9 cellular contexts compared by ENCODE assay signal in the genomic region with DNA sequence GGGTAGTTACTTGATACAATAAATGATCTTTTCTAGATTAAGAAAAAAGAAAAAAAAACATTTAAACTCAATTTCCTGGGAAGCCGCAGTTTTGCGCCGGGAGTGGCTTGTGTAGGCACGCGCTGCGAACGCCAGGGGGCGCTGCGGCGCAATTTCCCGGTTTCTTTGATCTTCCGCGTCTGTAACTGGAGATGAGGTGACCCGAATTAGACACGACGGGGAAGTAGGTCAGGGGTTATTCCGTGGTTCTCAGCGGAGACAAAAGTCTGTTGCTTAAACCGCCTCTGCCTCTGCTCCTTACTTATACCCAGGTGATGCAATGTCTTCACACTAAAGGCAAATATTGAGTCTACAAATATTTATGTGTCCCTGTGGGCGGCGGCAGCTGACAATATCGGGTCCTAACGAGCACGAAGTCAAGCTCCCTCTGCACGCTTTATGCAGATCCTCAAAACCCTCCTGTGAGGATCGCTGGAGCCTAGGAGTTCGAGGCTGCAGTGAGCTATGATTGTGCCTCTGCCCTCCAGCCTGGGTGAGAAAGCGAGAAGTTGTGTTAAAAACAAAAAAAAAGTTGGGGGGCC. TPM values are rescaled to one million over a fixed set of nuclear protein-coding genes. Genes with fewer than 3 reads are reported as not detected.
DNase-seq lines count a peak whose midpoint lies in the region; ATAC-seq and FAIRE-seq lines count a peak whose summit lies in the region.
"Had no signal": no experiment of that assay in that cellular context is flagged by ENCODE, and none has a peak within 500 bp of the region (broad histone marks: within the 10 kb centered on the region; RNA-seq: fewer than 3 reads in every experiment).

No MANE protein-coding gene starts in this region.

- peaks cover 2% of the 10 kb centered on the region for H3K27me3 Mint-ChIP-seq in activated CD8-positive, alpha-beta memory T cell treated with anti-CD3 and anti-CD28 coated beads, Interleukin-2, amount 10 ng/mL, durations not matched to agents 7 days and 5 days
- H3K27me3 Mint-ChIP-seq in effector memory CD8-positive, alpha-beta T cell: no peaks in the 10 kb centered on the region

- peaks cover 12% of the 10 kb centered on the region for H3K4me1 Mint-ChIP-seq in activated CD8-positive, alpha-beta memory T cell treated with anti-CD3 and anti-CD28 coated beads, Interleukin-2, amount 10 ng/mL, durations not matched to agents 7 days and 5 days
- H3K4me1 Mint-ChIP-seq in effector memory CD8-positive, alpha-beta T cell (ENCODE audit: low read depth in 2 of 2): peaks cover 9 to 11% of the 10 kb centered on the region in 2 donors

- peak overlapping the region; percentile 62 for H3K27ac Mint-ChIP-seq in activated CD8-positive, alpha-beta memory T cell treated with anti-CD3 and anti-CD28 coated beads, Interleukin-2, amount 10 ng/mL, durations not matched to agents 7 days and 5 days
- H3K27ac Mint-ChIP-seq in effector memory CD8-positive, alpha-beta T cell: peak overlapping the region; percentile 68 to 96

- H3K36me3 Mint-ChIP-seq in activated CD8-positive, alpha-beta memory T cell treated with anti-CD3 and anti-CD28 coated beads, Interleukin-2, amount 10 ng/mL, durations not matched to agents 7 days and 5 days: peaks cover 2% of the 10 kb centered on the region
- peaks cover 8% of the 10 kb centered on the region for H3K36me3 Mint-ChIP-seq in effector memory CD8-positive, alpha-beta T cell (ENCODE audit: insufficient read depth)

- peak; percentile 93 for ATAC-seq in activated CD8-positive, alpha-beta memory T cell treated with anti-CD3 and anti-CD28 coated beads, Interleukin-2, amount 10 ng/mL, durations not matched to agents 7 days and 5 days
- peak; percentile 99 for ATAC-seq in effector memory CD8-positive, alpha-beta T cell (replicated peaks)
- no peak for ATAC-seq in GM18868 (IDR thresholded peaks at IDR 0.05; ENCODE audit: unreplicated experiment)

- no peak for FAIRE-seq in HTR-8/SVneo (lab: Jason Lieb, UNC)

- peak overlapping the region; percentile 63 for H3K4me3 Mint-ChIP-seq in activated CD8-positive, alpha-beta memory T cell treated with anti-CD3 and anti-CD28 coated beads, Interleukin-2, amount 10 ng/mL, durations not matched to agents 7 days and 5 days
- peak overlapping the region; percentile 74 to 85 for H3K4me3 Mint-ChIP-seq in effector memory CD8-positive, alpha-beta T cell

- H3K9me3 Mint-ChIP-seq in activated CD8-positive, alpha-beta memory T cell treated with anti-CD3 and anti-CD28 coated beads, Interleukin-2, amount 10 ng/mL, durations not matched to agents 7 days and 5 days (ENCODE audit: low read depth): no peaks in the 10 kb centered on the region
- no peaks in the 10 kb centered on the region for H3K9me3 Mint-ChIP-seq in effector memory CD8-positive, alpha-beta T cell

- CTCF ChIA-PET in activated CD8-positive, alpha-beta memory T cell treated with anti-CD3 and anti-CD28 coated beads, Interleukin-2, amount 10 ng/mL, durations not matched to agents 7 days and 5 days (lab: Charles Lee): interaction anchor here (0.6 to 3.9 kb wide), 16 partner anchors 9 to 154 kb away, joined by 3 to 38 read pairs (median 7); a partner anchor contains a TSS

- DNase-seq in CMK (ENCODE audit: low read depth) (peak; percentile 65), HTR-8/SVneo (ENCODE audit: insufficient read length, low spot score) (peak; percentile 92), NOMO-1 treated with dmso at 0.1 percent for 144 hours (lab: John Stamatoyannopoulos, UW; ENCODE audit: unreplicated experiment) (peak; percentile 94), mesenteric fat pad (ENCODE audit: low spot score) (peak; percentile 94)
- peak; percentile 88 for DNase-seq in activated CD8-positive, alpha-beta memory T cell treated with anti-CD3 and anti-CD28 coated beads, Interleukin-2, amount 10 ng/mL, durations not matched to agents 7 days and 5 days
- DNase-seq in effector memory CD8-positive, alpha-beta T cell: peak; percentile 89 to 91 (median 90)
- peak; percentile 88 for DNase-seq in stimulated activated CD8-positive, alpha-beta memory T cell treated with anti-CD3 and anti-CD28 coated beads, Interleukin-15, amount 100 ng/mL, for 24 hours (ENCODE audit: low read depth)

RNA-seq across cellular contexts. Expression of a gene that starts 15.2 kb away (rescaled TPM):
- 100 to 1,000 TPM; 132 to 158 TPM for total RNA-seq in activated CD8-positive, alpha-beta memory T cell treated with anti-CD3 and anti-CD28 coated beads, Interleukin-2, amount 10 ng/mL, durations not matched to agents 7 days and 5 days
- total RNA-seq in mesenteric fat pad: 60.4 TPM

RNA-seq across cellular contexts. Expression of a gene that starts 16.7 kb away (rescaled TPM):
- total RNA-seq in activated CD8-positive, alpha-beta memory T cell treated with anti-CD3 and anti-CD28 coated beads, Interleukin-2, amount 10 ng/mL, durations not matched to agents 7 days and 5 days: not detected
- total RNA-seq in mesenteric fat pad: 4.8 TPM
- total RNA-seq: T-helper 2 cell treated with Interferon-gamma antibody and Interleukin-4, amounts not matched to agents 100 ng/mL and 5 ng/mL, for 36 hours had no signal

RNA-seq across cellular contexts. Expression of a gene that starts 18.6 kb away (rescaled TPM):
- under 1 TPM; 0.56 to 0.99 TPM for total RNA-seq in activated CD8-positive, alpha-beta memory T cell treated with anti-CD3 and anti-CD28 coated beads, Interleukin-2, amount 10 ng/mL, durations not matched to agents 7 days and 5 days
- total RNA-seq in mesenteric fat pad: not detected

RNA-seq across cellular contexts. Expression of a gene that starts 22.6 kb away (rescaled TPM):
- total RNA-seq in activated CD8-positive, alpha-beta memory T cell treated with anti-CD3 and anti-CD28 coated beads, Interleukin-2, amount 10 ng/mL, durations not matched to agents 7 days and 5 days: 100 to 1,000 TPM; 132 to 163 TPM
- total RNA-seq in mesenteric fat pad: 98.6 TPM

RNA-seq across cellular contexts. Expression of a gene that starts 22.8 kb away (rescaled TPM):
- total RNA-seq in activated CD8-positive, alpha-beta memory T cell treated with anti-CD3 and anti-CD28 coated beads, Interleukin-2, amount 10 ng/mL, durations not matched to agents 7 days and 5 days: 10 to 100 TPM; 43.7 to 51.5 TPM
- total RNA-seq in mesenteric fat pad: 19.5 TPM
